Comparison of ENCODE assay signal across 18 cellular contexts in genomic region chr4:75146223-75146622, GRCh38.
DNase-seq lines count a peak whose midpoint lies in the region; ATAC-seq and TF ChIP-seq lines count a peak whose summit lies in the region.
"Had no signal": no experiment of that assay in that cellular context is flagged by ENCODE, and none has a peak within 500 bp of the region (broad histone marks: within the 10 kb centered on the region; RNA-seq: fewer than 3 reads in every experiment).

No MANE protein-coding gene starts in this region.

- H3K27ac ChIP-seq in BLaER1 (no peak overlapping the region), MM.1S (ENCODE audit: low read length) (peak overlapping the region; percentile 30; the same call in 1 of the 2 replicates), SU-DHL-6 (ENCODE audit: low read depth, low read length) (peak overlapping the region; percentile 89), osteoblast (ENCODE audit: low read depth, low read length) (no peak overlapping the region)
- H3K27ac ChIP-seq: 22Rv1, C4-2B, GM23248 had no signal

- H3K4me2 ChIP-seq in BLaER1 = peak overlapping the region; percentile 51
- peak overlapping the region; percentile 10 for H3K4me2 ChIP-seq in MM.1S (ENCODE audit: low read depth, low read length)
- H3K4me2 ChIP-seq in SU-DHL-6 (ENCODE audit: low read depth, low read length, poor library complexity, severe bottlenecking) = peak overlapping the region; percentile 59
- H3K4me2 ChIP-seq in osteoblast (ENCODE audit: insufficient read depth, low read length) = no peak overlapping the region

- no peaks in the 10 kb centered on the region for H3K27me3 ChIP-seq in BLaER1
- H3K27me3 ChIP-seq in MM.1S (replicated peaks; ENCODE audit: insufficient read depth, low read length) = no peaks in the 10 kb centered on the region
- H3K27me3 ChIP-seq in SU-DHL-6 (ENCODE audit: low read length) = no peaks in the 10 kb centered on the region
- no peaks in the 10 kb centered on the region for H3K27me3 ChIP-seq in osteoblast (ENCODE audit: insufficient read depth, low read length)
- H3K27me3 ChIP-seq: BE2C had no signal

- 0 out of 2 replicates have a peak overlapping the region, but pooled peaks have one; percentile 14 for H2AFZ ChIP-seq in MM.1S (ENCODE audit: low read length)
- H2AFZ ChIP-seq in SU-DHL-6 (ENCODE audit: low read depth, low read length, severe bottlenecking) = peak overlapping the region; percentile 9
- H2AFZ ChIP-seq in osteoblast (ENCODE audit: low read length) = no peak overlapping the region
- H2AFZ ChIP-seq: GM23248 had no signal

- DNase-seq in MM.1S = peak; percentile 71
- DNase-seq in osteoblast (ENCODE audit: insufficient read length, low spot score, missing footprints) = no peak
- no peak for DNase-seq in Ammon's horn (ENCODE audit: low spot score)
- DNase-seq: BE2C; Caco-2; CD4-positive, CD25-positive, alpha-beta regulatory T cell; CD8-positive, alpha-beta T cell; DMS153; DND-41; GM23248; H7; HCEC 1CT had no signal

- no peaks in the 10 kb centered on the region for H3K36me3 ChIP-seq in BLaER1
- H3K36me3 ChIP-seq in MM.1S (replicated peaks; ENCODE audit: insufficient read depth, low read length) = no peaks in the 10 kb centered on the region
- H3K36me3 ChIP-seq in SU-DHL-6 (ENCODE audit: low read length) = no peaks in the 10 kb centered on the region
- no peaks in the 10 kb centered on the region for H3K36me3 ChIP-seq in osteoblast (ENCODE audit: insufficient read depth, low read length)
- H3K36me3 ChIP-seq: BE2C had no signal

- H3K9me3 ChIP-seq in BLaER1 (no peaks in the 10 kb centered on the region), MM.1S (replicated peaks; ENCODE audit: insufficient read depth, low read length) (no peaks in the 10 kb centered on the region), SU-DHL-6 (ENCODE audit: insufficient read depth, low read length) (no peaks in the 10 kb centered on the region), osteoblast (ENCODE audit: low read depth, low read length) (no peaks in the 10 kb centered on the region)
- H3K9me3 ChIP-seq: BE2C, Caco-2 had no signal

- H3K9me2 ChIP-seq in MM.1S (replicated peaks; ENCODE audit: insufficient read depth, low read length) (no peaks in the 10 kb centered on the region), SU-DHL-6 (replicated peaks; ENCODE audit: insufficient read depth, low read length) (no peaks in the 10 kb centered on the region)

- H3F3A ChIP-seq in MM.1S (ENCODE audit: insufficient read depth, low read length) = peaks cover 11% of the 10 kb centered on the region; the same call in 1 of the 2 replicates
- H3F3A ChIP-seq in SU-DHL-6 (ENCODE audit: insufficient read depth) = peaks cover 9% of the 10 kb centered on the region; the same call in 1 of the 2 replicates

- no peaks in the 10 kb centered on the region for H4K20me1 ChIP-seq in BLaER1
- no peaks in the 10 kb centered on the region for H4K20me1 ChIP-seq in MM.1S (ENCODE audit: insufficient read depth, low read length)
- H4K20me1 ChIP-seq in SU-DHL-6 (ENCODE audit: low read depth, low read length) = no peaks in the 10 kb centered on the region
- H4K20me1 ChIP-seq in osteoblast (ENCODE audit: insufficient read depth, low read length) = no peaks in the 10 kb centered on the region

- no peak for ATAC-seq in HG03196 (IDR thresholded peaks at IDR 0.05; ENCODE audit: unreplicated experiment)
- ATAC-seq: CD8-positive, alpha-beta T cell; GM12878 had no signal

- H3K79me2 ChIP-seq in MM.1S (ENCODE audit: low read length) (no peaks in the 10 kb centered on the region), SU-DHL-6 (ENCODE audit: insufficient read depth, low read length) (no peaks in the 10 kb centered on the region), osteoblast (ENCODE audit: insufficient read depth, low read length) (no peaks in the 10 kb centered on the region)

- peaks cover 33% of the 10 kb centered on the region for H3K4me1 ChIP-seq in BLaER1
- H3K4me1 ChIP-seq in MM.1S (ENCODE audit: low read length) = peaks cover 34% of the 10 kb centered on the region
- H3K4me1 ChIP-seq in osteoblast (ENCODE audit: insufficient read depth, low read length) = no peaks in the 10 kb centered on the region
- H3K4me1 ChIP-seq: BE2C, Caco-2 had no signal

- no peak overlapping the region for H3K9ac ChIP-seq in BLaER1
- no peak overlapping the region for H3K9ac ChIP-seq in MM.1S (ENCODE audit: low read length)
- peak overlapping the region; percentile 38 for H3K9ac ChIP-seq in SU-DHL-6 (ENCODE audit: low read length)
- H3K9ac ChIP-seq: GM23248 had no signal

- H3K4me3 ChIP-seq in BLaER1 (no peak overlapping the region), MM.1S (ENCODE audit: low read length) (no peak overlapping the region), SU-DHL-6 (ENCODE audit: insufficient read depth, low read length, poor library complexity, severe bottlenecking) (no peak overlapping the region), osteoblast (ENCODE audit: insufficient read depth, low read length) (no peak overlapping the region)
- H3K4me3 ChIP-seq: GM12878, GM23248 had no signal

- no peak for TF ChIP-seq CTCF in MM.1S (IDR thresholded peaks at IDR 0.05; ENCODE audit: low read length)
- no peak for TF ChIP-seq CTCF in SU-DHL-6 (IDR thresholded peaks at IDR 0.05; ENCODE audit: insufficient read depth, low read length, poor library complexity, severe bottlenecking)
- no peak for TF ChIP-seq CTCF in osteoblast (IDR thresholded peaks at IDR 0.05; ENCODE audit: extremely low read depth, low read depth, low read length)

Comparison
In these comparisons a context has a peak if more than half of its experiments do, and no peak if none do; other contexts are left out.
1. H3K27ac ChIP-seq: peak in MM.1S (single experiment) and SU-DHL-6 (single experiment); none in BLaER1 (single experiment) and osteoblast (single experiment).